ENCODE assay signal across 9 cellular contexts in genomic region chr1:41665962-41666917, GRCh38.
A peak's percentile ranks its signal among the peaks of the same experiment; 100 is the strongest.
DNase-seq lines count a peak whose midpoint lies in the region; ATAC-seq, FAIRE-seq and TF ChIP-seq lines count a peak whose summit lies in the region.
"Had no signal": no experiment of that assay in that cellular context is flagged by ENCODE, and none has a peak within 500 bp of the region (broad histone marks: within the 10 kb centered on the region; RNA-seq: fewer than 3 reads in every experiment).

No MANE protein-coding gene starts in this region.

- peak overlapping the region; percentile 74 for H3K27ac Mint-ChIP-seq in activated CD4-positive, alpha-beta T cell treated with anti-CD3 and anti-CD28 coated beads, Interleukin-2, amount 10 ng/mL, durations not matched to agents 7 days and 5 days
- H3K27ac Mint-ChIP-seq in stimulated activated effector memory CD8-positive, alpha-beta T cell treated with anti-CD3 and anti-CD28 coated beads, Interleukin-12 subunit alpha, Interleukin-12 subunit beta, amount 100 ng/mL, for 72 hours = peak overlapping the region; percentile 95

- H3K4me3 Mint-ChIP-seq in activated CD4-positive, alpha-beta T cell treated with anti-CD3 and anti-CD28 coated beads, Interleukin-2, amount 10 ng/mL, durations not matched to agents 7 days and 5 days = no peak overlapping the region
- H3K4me3 Mint-ChIP-seq in stimulated activated effector memory CD8-positive, alpha-beta T cell treated with anti-CD3 and anti-CD28 coated beads, Interleukin-12 subunit alpha, Interleukin-12 subunit beta, amount 100 ng/mL, for 72 hours = peak overlapping the region; percentile 45

- H3K36me3 Mint-ChIP-seq in activated CD4-positive, alpha-beta T cell treated with anti-CD3 and anti-CD28 coated beads, Interleukin-2, amount 10 ng/mL, durations not matched to agents 7 days and 5 days (ENCODE audit: low read depth) = peaks cover 4% of the 10 kb centered on the region
- H3K36me3 Mint-ChIP-seq in stimulated activated effector memory CD8-positive, alpha-beta T cell treated with anti-CD3 and anti-CD28 coated beads, Interleukin-12 subunit alpha, Interleukin-12 subunit beta, amount 100 ng/mL, for 72 hours = peaks cover 5% of the 10 kb centered on the region

- DNase-seq in activated CD4-positive, alpha-beta T cell treated with anti-CD3 and anti-CD28 coated beads, Interleukin-2, amount 10 ng/mL, durations not matched to agents 7 days and 5 days = no peak
- DNase-seq in activated CD4-positive, alpha-beta T cell treated with anti-CD3 and anti-CD28 coated beads, Interleukin-2, amount 50 U/mL, for 4 hours = no peak
- peak; percentile 29 for DNase-seq in RPMI8226
- peak; percentile 46 for DNase-seq in bronchial epithelial cell (ENCODE audit: low read depth)
- DNase-seq in stimulated activated effector memory CD8-positive, alpha-beta T cell treated with anti-CD3 and anti-CD28 coated beads, Interleukin-12 subunit alpha, Interleukin-12 subunit beta, amount 100 ng/mL, for 72 hours (ENCODE audit: low spot score in 2 of 2) = no peak
- DNase-seq in midbrain (lab: John Stamatoyannopoulos, UW) = no peak
- no peak for DNase-seq in left lobe of liver (ENCODE audit: low spot score)
- DNase-seq in C1 segment of cervical spinal cord (lab: John Stamatoyannopoulos, UW) = no peak

- H3K27me3 Mint-ChIP-seq in activated CD4-positive, alpha-beta T cell treated with anti-CD3 and anti-CD28 coated beads, Interleukin-2, amount 10 ng/mL, durations not matched to agents 7 days and 5 days = no peaks in the 10 kb centered on the region

- POLR2A ChIA-PET in activated CD4-positive, alpha-beta T cell treated with anti-CD3 and anti-CD28 coated beads, Interleukin-2, amount 10 ng/mL, durations not matched to agents 7 days and 5 days (lab: Charles Lee) = no interaction called here

- CTCF ChIA-PET in activated CD4-positive, alpha-beta T cell treated with anti-CD3 and anti-CD28 coated beads, Interleukin-2, amount 10 ng/mL, durations not matched to agents 7 days and 5 days (lab: Charles Lee) = interaction anchor here (0.9 to 3.9 kb wide), 3 partner anchors 9 to 15 kb away, joined by 3 to 24 read pairs (median 4); no protein-coding TSS in a partner anchor

- H3K4me3 ChIP-seq in bronchial epithelial cell (ENCODE audit: low read depth, low read length) = no peak overlapping the region
- H3K4me3 ChIP-seq: tibial artery had no signal

- H3K27me3 ChIP-seq in bronchial epithelial cell (ENCODE audit: control insufficient read depth, insufficient read depth, low read length) = no peaks in the 10 kb centered on the region
- H3K27me3 ChIP-seq: tibial artery had no signal

- H3K36me3 ChIP-seq in bronchial epithelial cell (ENCODE audit: control insufficient read depth, insufficient read depth, low read length) = no peaks in the 10 kb centered on the region
- H3K36me3 ChIP-seq: tibial artery had no signal

- no peaks in the 10 kb centered on the region for H3K9me3 Mint-ChIP-seq in activated CD4-positive, alpha-beta T cell treated with anti-CD3 and anti-CD28 coated beads, Interleukin-2, amount 10 ng/mL, durations not matched to agents 7 days and 5 days
- H3K9me3 Mint-ChIP-seq in stimulated activated effector memory CD8-positive, alpha-beta T cell treated with anti-CD3 and anti-CD28 coated beads, Interleukin-12 subunit alpha, Interleukin-12 subunit beta, amount 100 ng/mL, for 72 hours = no peaks in the 10 kb centered on the region

- peak; percentile 86 for FAIRE-seq in bronchial epithelial cell (lab: Jason Lieb, UNC)

- TF ChIP-seq CTCF in bronchial epithelial cell (IDR thresholded peaks at IDR 0.05; ENCODE audit: insufficient read depth, low read length, severe bottlenecking) = no peak

- ATAC-seq in stimulated activated effector memory CD8-positive, alpha-beta T cell treated with anti-CD3 and anti-CD28 coated beads, Interleukin-12 subunit alpha, Interleukin-12 subunit beta, amount 100 ng/mL, for 72 hours = no peak
- no peak for ATAC-seq in left lobe of liver

- peaks cover 81% of the 10 kb centered on the region for H3K4me1 Mint-ChIP-seq in activated CD4-positive, alpha-beta T cell treated with anti-CD3 and anti-CD28 coated beads, Interleukin-2, amount 10 ng/mL, durations not matched to agents 7 days and 5 days
- H3K4me1 Mint-ChIP-seq in stimulated activated effector memory CD8-positive, alpha-beta T cell treated with anti-CD3 and anti-CD28 coated beads, Interleukin-12 subunit alpha, Interleukin-12 subunit beta, amount 100 ng/mL, for 72 hours = peaks cover 74% of the 10 kb centered on the region

Comparison
In these comparisons a context has a peak if more than half of its experiments do, and no peak if none do; other contexts are left out.
1. DNase-seq: peak in RPMI8226 (single experiment) and bronchial epithelial cell (single experiment); none in activated CD4-positive, alpha-beta T cell treated with anti-CD3 and anti-CD28 coated beads, Interleukin-2, amount 10 ng/mL, durations not matched to agents 7 days and 5 days (single experiment), activated CD4-positive, alpha-beta T cell treated with anti-CD3 and anti-CD28 coated beads, Interleukin-2, amount 50 U/mL, for 4 hours (0 of 2), stimulated activated effector memory CD8-positive, alpha-beta T cell treated with anti-CD3 and anti-CD28 coated beads, Interleukin-12 subunit alpha, Interleukin-12 subunit beta, amount 100 ng/mL, for 72 hours (0 of 2), midbrain (single experiment), left lobe of liver (single experiment) and C1 segment of cervical spinal cord (0 of 14).